1 cellular context compared by ENCODE assay signal in the genomic region with DNA sequence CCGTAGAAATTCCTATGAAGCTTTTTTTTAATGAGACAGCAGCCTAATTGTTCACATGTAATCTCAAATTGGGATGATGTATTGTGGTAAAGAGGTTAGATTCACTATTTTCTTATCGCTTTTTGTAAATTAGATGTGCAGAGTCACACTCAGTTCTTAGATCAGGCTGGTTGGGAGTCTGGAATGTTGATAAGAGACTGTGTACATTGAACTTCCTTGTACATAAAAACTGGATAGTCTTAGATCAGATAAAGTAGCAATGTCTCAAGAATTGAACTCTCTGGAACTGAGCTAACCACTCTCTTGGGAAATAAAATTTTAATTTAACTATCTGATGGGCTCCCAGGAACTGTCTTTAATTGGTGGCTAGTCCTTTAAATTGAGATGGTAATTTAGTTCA.
TF ChIP-seq lines count a peak whose summit lies in the region.

No MANE protein-coding gene starts in this region.

TF ChIP-seq in K562, 482 proteins besides CTCF, POLR2A, EP300 and RAD21 (continued from another document):
- TF ChIP-seq, protein P1, sequence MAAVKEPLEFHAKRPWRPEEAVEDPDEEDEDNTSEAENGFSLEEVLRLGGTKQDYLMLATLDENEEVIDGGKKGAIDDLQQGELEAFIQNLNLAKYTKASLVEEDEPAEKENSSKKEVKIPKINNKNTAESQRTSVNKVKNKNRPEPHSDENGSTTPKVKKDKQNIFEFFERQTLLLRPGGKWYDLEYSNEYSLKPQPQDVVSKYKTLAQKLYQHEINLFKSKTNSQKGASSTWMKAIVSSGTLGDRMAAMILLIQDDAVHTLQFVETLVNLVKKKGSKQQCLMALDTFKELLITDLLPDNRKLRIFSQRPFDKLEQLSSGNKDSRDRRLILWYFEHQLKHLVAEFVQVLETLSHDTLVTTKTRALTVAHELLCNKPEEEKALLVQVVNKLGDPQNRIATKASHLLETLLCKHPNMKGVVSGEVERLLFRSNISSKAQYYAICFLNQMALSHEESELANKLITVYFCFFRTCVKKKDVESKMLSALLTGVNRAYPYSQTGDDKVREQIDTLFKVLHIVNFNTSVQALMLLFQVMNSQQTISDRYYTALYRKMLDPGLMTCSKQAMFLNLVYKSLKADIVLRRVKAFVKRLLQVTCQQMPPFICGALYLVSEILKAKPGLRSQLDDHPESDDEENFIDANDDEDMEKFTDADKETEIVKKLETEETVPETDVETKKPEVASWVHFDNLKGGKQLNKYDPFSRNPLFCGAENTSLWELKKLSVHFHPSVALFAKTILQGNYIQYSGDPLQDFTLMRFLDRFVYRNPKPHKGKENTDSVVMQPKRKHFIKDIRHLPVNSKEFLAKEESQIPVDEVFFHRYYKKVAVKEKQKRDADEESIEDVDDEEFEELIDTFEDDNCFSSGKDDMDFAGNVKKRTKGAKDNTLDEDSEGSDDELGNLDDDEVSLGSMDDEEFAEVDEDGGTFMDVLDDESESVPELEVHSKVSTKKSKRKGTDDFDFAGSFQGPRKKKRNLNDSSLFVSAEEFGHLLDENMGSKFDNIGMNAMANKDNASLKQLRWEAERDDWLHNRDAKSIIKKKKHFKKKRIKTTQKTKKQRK (IDR thresholded peaks at IDR 0.05; ENCODE audit: borderline replicate concordance, low read depth, low read length), result no peak
- TF ChIP-seq ZNF589 (CRISPR knock-in tag; IDR thresholded peaks at IDR 0.05; ENCODE audit: low read depth) (no peak), NFRKB (IDR thresholded peaks at IDR 0.05; ENCODE audit: low read depth) (no peak), ZNF764 (CRISPR knock-in tag; IDR thresholded peaks at IDR 0.05; ENCODE audit: low read depth) (no peak), DPF2 (IDR thresholded peaks at IDR 0.05) (peak; percentile 71), ZFP30 (CRISPR knock-in tag; IDR thresholded peaks at IDR 0.05; ENCODE audit: borderline replicate concordance) (no peak), MTA3 (IDR thresholded peaks at IDR 0.05; ENCODE audit: borderline replicate concordance) (no peak), ZC3H8 (IDR thresholded peaks at IDR 0.05) (no peak), NCOR1 (IDR thresholded peaks at IDR 0.05) (0 out of 2 replicates have a peak, but pooled peaks have one; percentile 40), XRCC4 (IDR thresholded peaks at IDR 0.05; ENCODE audit: extremely low read depth, insufficient read depth, insufficient read length) (no peak), BDP1 (IDR thresholded peaks at IDR 0.05; ENCODE audit: insufficient read depth, insufficient read length) (no peak), SMARCC2 (IDR thresholded peaks at IDR 0.05; ENCODE audit: low read depth) (no peak), ZBED1 (IDR thresholded peaks at IDR 0.05) (no peak), CBFA2T3 (IDR thresholded peaks at IDR 0.05) (peak; percentile 45; the same call in 1 of the 2 replicates)
- TF ChIP-seq, protein P2, sequence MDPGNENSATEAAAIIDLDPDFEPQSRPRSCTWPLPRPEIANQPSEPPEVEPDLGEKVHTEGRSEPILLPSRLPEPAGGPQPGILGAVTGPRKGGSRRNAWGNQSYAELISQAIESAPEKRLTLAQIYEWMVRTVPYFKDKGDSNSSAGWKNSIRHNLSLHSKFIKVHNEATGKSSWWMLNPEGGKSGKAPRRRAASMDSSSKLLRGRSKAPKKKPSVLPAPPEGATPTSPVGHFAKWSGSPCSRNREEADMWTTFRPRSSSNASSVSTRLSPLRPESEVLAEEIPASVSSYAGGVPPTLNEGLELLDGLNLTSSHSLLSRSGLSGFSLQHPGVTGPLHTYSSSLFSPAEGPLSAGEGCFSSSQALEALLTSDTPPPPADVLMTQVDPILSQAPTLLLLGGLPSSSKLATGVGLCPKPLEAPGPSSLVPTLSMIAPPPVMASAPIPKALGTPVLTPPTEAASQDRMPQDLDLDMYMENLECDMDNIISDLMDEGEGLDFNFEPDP (CRISPR knock-in tag; IDR thresholded peaks at IDR 0.05), result no peak
- TF ChIP-seq, protein P3, sequence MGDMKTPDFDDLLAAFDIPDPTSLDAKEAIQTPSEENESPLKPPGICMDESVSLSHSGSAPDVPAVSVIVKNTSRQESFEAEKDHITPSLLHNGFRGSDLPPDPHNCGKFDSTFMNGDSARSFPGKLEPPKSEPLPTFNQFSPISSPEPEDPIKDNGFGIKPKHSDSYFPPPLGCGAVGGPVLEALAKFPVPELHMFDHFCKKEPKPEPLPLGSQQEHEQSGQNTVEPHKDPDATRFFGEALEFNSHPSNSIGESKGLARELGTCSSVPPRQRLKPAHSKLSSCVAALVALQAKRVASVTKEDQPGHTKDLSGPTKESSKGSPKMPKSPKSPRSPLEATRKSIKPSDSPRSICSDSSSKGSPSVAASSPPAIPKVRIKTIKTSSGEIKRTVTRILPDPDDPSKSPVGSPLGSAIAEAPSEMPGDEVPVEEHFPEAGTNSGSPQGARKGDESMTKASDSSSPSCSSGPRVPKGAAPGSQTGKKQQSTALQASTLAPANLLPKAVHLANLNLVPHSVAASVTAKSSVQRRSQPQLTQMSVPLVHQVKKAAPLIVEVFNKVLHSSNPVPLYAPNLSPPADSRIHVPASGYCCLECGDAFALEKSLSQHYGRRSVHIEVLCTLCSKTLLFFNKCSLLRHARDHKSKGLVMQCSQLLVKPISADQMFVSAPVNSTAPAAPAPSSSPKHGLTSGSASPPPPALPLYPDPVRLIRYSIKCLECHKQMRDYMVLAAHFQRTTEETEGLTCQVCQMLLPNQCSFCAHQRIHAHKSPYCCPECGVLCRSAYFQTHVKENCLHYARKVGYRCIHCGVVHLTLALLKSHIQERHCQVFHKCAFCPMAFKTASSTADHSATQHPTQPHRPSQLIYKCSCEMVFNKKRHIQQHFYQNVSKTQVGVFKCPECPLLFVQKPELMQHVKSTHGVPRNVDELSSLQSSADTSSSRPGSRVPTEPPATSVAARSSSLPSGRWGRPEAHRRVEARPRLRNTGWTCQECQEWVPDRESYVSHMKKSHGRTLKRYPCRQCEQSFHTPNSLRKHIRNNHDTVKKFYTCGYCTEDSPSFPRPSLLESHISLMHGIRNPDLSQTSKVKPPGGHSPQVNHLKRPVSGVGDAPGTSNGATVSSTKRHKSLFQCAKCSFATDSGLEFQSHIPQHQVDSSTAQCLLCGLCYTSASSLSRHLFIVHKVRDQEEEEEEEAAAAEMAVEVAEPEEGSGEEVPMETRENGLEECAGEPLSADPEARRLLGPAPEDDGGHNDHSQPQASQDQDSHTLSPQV (IDR thresholded peaks at IDR 0.05), result 0 out of 2 replicates have a peak, but pooled peaks have one; percentile 34
